ENCODE assay signal across 9 cellular contexts in genomic region chr12:14885718-14886201, GRCh38. TPM values are rescaled to one million over a fixed set of nuclear protein-coding genes. Genes with fewer than 3 reads are reported as not detected.
DNase-seq lines count a peak whose midpoint lies in the region; ATAC-seq and TF ChIP-seq lines count a peak whose summit lies in the region.
"Had no signal": no experiment of that assay in that cellular context is flagged by ENCODE, and none has a peak within 500 bp of the region (broad histone marks: within the 10 kb centered on the region; RNA-seq: fewer than 3 reads in every experiment).

Gene MGP, minus strand, starts transcription at chr12:14885854. Its CDS starts 63 bp downstream, at chr12:14885791.

- H3K4me3 Mint-ChIP-seq in activated T-helper 17 cell treated with anti-CD3 and anti-CD28 coated beads, Interleukin-2, amount 50 U/mL, for 72 hours, result peak within 1 kb of the TSS; percentile 54

- H3K9ac ChIP-seq in GM23248 (peak within 1 kb of the TSS; percentile 13), smooth muscle cell (ENCODE audit: low read depth) (peak within 1 kb of the TSS; percentile 47)

- no peaks in the 10 kb centered on the region for H3K36me3 Mint-ChIP-seq in activated T-helper 17 cell treated with anti-CD3 and anti-CD28 coated beads, Interleukin-2, amount 50 U/mL, for 72 hours (ENCODE audit: low read depth)

- H2AFZ ChIP-seq in GM23248, result peak within 1 kb of the TSS; percentile 54
- H2AFZ ChIP-seq in smooth muscle cell (ENCODE audit: low read depth), result peak within 1 kb of the TSS; percentile 54

- in situ Hi-C loops in GM23248 (cut with MboI), result no loop called here

- no peaks in the 10 kb centered on the region for H3K9me3 ChIP-seq in GM23248 (ENCODE audit: low read depth)
- no peaks in the 10 kb centered on the region for H3K9me3 ChIP-seq in left ventricle myocardium inferior (replicated peaks)
- no peaks in the 10 kb centered on the region for H3K9me3 ChIP-seq in smooth muscle cell (replicated peaks; ENCODE audit: low read depth)

- WGBS in GM23248 (ENCODE audit: low coverage in 1 of 2, low lambda C conversion rate in 2 of 2, missing lambda C conversion rate in 2 of 2), 2 experiments, result 2 to 6% methylated on average over 6 of the region's 6 CpGs
- 69% methylated on average over 6 of the region's 6 CpGs for WGBS in smooth muscle cell (ENCODE audit: low lambda C conversion rate)

- H3K36me3 ChIP-seq in GM23248 (ENCODE audit: low read depth) (no peaks in the 10 kb centered on the region), left ventricle myocardium inferior (peaks cover 16% of the 10 kb centered on the region), smooth muscle cell (ENCODE audit: low read depth) (no peaks in the 10 kb centered on the region)

- H4K20me1 ChIP-seq in GM23248 (ENCODE audit: insufficient read depth) (no peaks in the 10 kb centered on the region), smooth muscle cell (ENCODE audit: low read depth) (no peaks in the 10 kb centered on the region)

- H3K4me1 Mint-ChIP-seq in activated T-helper 17 cell treated with anti-CD3 and anti-CD28 coated beads, Interleukin-2, amount 50 U/mL, for 72 hours, result no peaks in the 10 kb centered on the region

- no peaks in the 10 kb centered on the region for H3K9me2 ChIP-seq in GM23248 (ENCODE audit: insufficient read depth)

- H3K4me2 ChIP-seq in GM23248 (ENCODE audit: unreplicated experiment) (peak within 1 kb of the TSS; percentile 71), smooth muscle cell (peak within 1 kb of the TSS; percentile 83)

- peaks cover 29% of the 10 kb centered on the region for H3K4me1 ChIP-seq in GM23248 (ENCODE audit: insufficient read depth)
- peaks cover 39% of the 10 kb centered on the region for H3K4me1 ChIP-seq in left ventricle myocardium inferior
- peaks cover 11% of the 10 kb centered on the region for H3K4me1 ChIP-seq in smooth muscle cell (ENCODE audit: low read depth)

- H3K9me3 Mint-ChIP-seq in activated T-helper 17 cell treated with anti-CD3 and anti-CD28 coated beads, Interleukin-2, amount 50 U/mL, for 72 hours, result no peaks in the 10 kb centered on the region

- H3F3A ChIP-seq in GM23248 (ENCODE audit: insufficient read depth), result no peaks in the 10 kb centered on the region; the same call in 1 of the 2 replicates
- peaks cover 10% of the 10 kb centered on the region for H3F3A ChIP-seq in smooth muscle cell (ENCODE audit: low read depth)

- H3K27me3 Mint-ChIP-seq in activated T-helper 17 cell treated with anti-CD3 and anti-CD28 coated beads, Interleukin-2, amount 50 U/mL, for 72 hours, result peaks cover 20% of the 10 kb centered on the region

- H3K79me2 ChIP-seq in GM23248 (ENCODE audit: insufficient read depth) (no peaks in the 10 kb centered on the region), smooth muscle cell (ENCODE audit: low read depth) (no peaks in the 10 kb centered on the region)

- TF ChIP-seq CTCF in left ventricle myocardium inferior (IDR thresholded peaks at IDR 0.05; ENCODE audit: borderline replicate concordance) (no peak), smooth muscle cell (IDR thresholded peaks at IDR 0.05; ENCODE audit: borderline replicate concordance, insufficient read depth, poor library complexity, severe bottlenecking) (no peak)

- intact Hi-C loops in left ventricle myocardium inferior (cut with micrococcal nuclease), result no loop called here

- ATAC-seq in activated T-helper 17 cell treated with anti-CD3 and anti-CD28 coated beads, Interleukin-2, amount 50 U/mL, for 72 hours (replicated peaks), result no peak
- no peak for ATAC-seq in HG03521 (IDR thresholded peaks at IDR 0.05; ENCODE audit: unreplicated experiment)

- peak within 1 kb of the TSS; percentile 52 for H3K27ac Mint-ChIP-seq in activated T-helper 17 cell treated with anti-CD3 and anti-CD28 coated beads, Interleukin-2, amount 50 U/mL, for 72 hours

- H3K4me3 ChIP-seq in GM23248, result peak within 1 kb of the TSS; percentile 45
- peak within 1 kb of the TSS; percentile 62 for H3K4me3 ChIP-seq in left ventricle myocardium inferior
- H3K4me3 ChIP-seq in smooth muscle cell, result peak within 1 kb of the TSS; percentile 47

- H3K27me3 ChIP-seq in GM23248 (replicated peaks; ENCODE audit: insufficient read depth) (peaks cover 25% of the 10 kb centered on the region; the same call in 1 of the 2 replicates), left ventricle myocardium inferior (ENCODE audit: low read depth) (no peaks in the 10 kb centered on the region), smooth muscle cell (ENCODE audit: low read depth) (no peaks in the 10 kb centered on the region)

- H3K27ac ChIP-seq in GM23248 (no peak within 1 kb of the TSS), left ventricle myocardium inferior (replicated peaks) (peak within 1 kb of the TSS; percentile 83), smooth muscle cell (ENCODE audit: low read depth) (peak within 1 kb of the TSS; percentile 70)

- peak; percentile 66 for DNase-seq in GM23248
- DNase-seq in left ventricle myocardium inferior, result no peak
- no peak for DNase-seq in smooth muscle cell (lab: John Stamatoyannopoulos, UW; ENCODE audit: unreplicated experiment)
- DNase-seq in DMS79 (lab: John Stamatoyannopoulos, UW), result no peak
- DNase-seq in activated CD4-positive, alpha-beta T cell treated with anti-CD3 and anti-CD28 coated beads for 1 hour, result no peak
- DNase-seq in NCI-H146 treated with DMSO at 0.1 percent for 48 hours (lab: John Stamatoyannopoulos, UW; ENCODE audit: unreplicated experiment), result no peak
- DNase-seq: SW 1271 had no signal

RNA-seq across cellular contexts. Expression of gene MGP, which starts in this region (rescaled TPM):
- total RNA-seq in GM23248 (2014; rRNA removed; shearing (Covaris generic)), result 0.86 TPM in 1 of 2 replicates, not detected in the other
- 1.3 and 2.5 TPM in 2 replicates for polyA plus RNA-seq in GM23248 (2016; fragmentation: Nextera tagmentation; extraction: Ambion mirVana)
- total RNA-seq in activated T-helper 17 cell treated with anti-CD3 and anti-CD28 coated beads, Interleukin-2, amount 50 U/mL, for 72 hours, result under 1 TPM in 1 of 2 donors, not detected in 1; 0.74 TPM
- 497 TPM for total RNA-seq in left ventricle myocardium inferior
- total RNA-seq in smooth muscle cell, result 173 and 176 TPM in 2 replicates
- polyA plus RNA-seq in smooth muscle cell, result 626 and 815 TPM in 2 replicates

Comparison
In these comparisons a context has a peak if more than half of its experiments do, and no peak if none do; other contexts are left out.
1. RNA of gene MGP (total RNA-seq): 497 TPM in left ventricle myocardium inferior (single experiment) and 173 to 176 TPM in smooth muscle cell; 0.86 TPM in GM23248 and 0.74 TPM in activated T-helper 17 cell treated with anti-CD3 and anti-CD28 coated beads, Interleukin-2, amount 50 U/mL, for 72 hours; every median in the first group is over 10 times any median in the second.
2. RNA of gene MGP (polyA plus RNA-seq): 626 to 815 TPM in smooth muscle cell; 1.3 to 2.5 TPM in GM23248; every median in the first group is over 100 times any median in the second.
3. Peak in every context shown above with its lines, with median percentiles within 50 percentile points of each other: H3K4me3 ChIP-seq.